ENCODE assay signal across 1 cellular context in the genomic region with DNA sequence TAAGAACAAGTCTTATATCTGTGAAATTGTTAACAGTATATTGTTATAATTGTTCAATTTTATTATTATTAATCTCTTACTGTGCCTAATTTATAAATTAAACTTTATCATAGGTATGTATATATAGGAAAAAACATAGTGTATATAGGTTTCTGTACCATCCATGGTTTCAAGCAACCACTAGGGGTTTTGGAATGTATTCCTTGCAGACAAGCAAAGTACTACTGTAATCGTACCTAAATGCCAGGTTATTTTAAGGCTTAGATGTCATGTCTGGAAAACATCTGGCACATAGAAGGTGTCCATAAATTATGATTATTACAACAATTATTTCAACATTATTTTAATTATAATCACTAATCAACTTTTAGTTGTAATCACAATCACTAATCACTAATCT.
TF ChIP-seq lines count a peak whose summit lies in the region.

No MANE protein-coding gene starts in this region.

TF ChIP-seq in GM12878, 131 proteins besides CTCF, POLR2A, EP300 and RAD21:
- TF ChIP-seq IRF4 (IDR thresholded peaks at IDR 0.05; ENCODE audit: low read depth, low read length) = no peak
- no peak for TF ChIP-seq HDAC6 (IDR thresholded peaks at IDR 0.05; ENCODE audit: unreplicated experiment)
- TF ChIP-seq SUZ12 (IDR thresholded peaks at IDR 0.05; ENCODE audit: unreplicated experiment) = no peak
- TF ChIP-seq MLLT1 (IDR thresholded peaks at IDR 0.05) = no peak
- TF ChIP-seq, protein P1, sequence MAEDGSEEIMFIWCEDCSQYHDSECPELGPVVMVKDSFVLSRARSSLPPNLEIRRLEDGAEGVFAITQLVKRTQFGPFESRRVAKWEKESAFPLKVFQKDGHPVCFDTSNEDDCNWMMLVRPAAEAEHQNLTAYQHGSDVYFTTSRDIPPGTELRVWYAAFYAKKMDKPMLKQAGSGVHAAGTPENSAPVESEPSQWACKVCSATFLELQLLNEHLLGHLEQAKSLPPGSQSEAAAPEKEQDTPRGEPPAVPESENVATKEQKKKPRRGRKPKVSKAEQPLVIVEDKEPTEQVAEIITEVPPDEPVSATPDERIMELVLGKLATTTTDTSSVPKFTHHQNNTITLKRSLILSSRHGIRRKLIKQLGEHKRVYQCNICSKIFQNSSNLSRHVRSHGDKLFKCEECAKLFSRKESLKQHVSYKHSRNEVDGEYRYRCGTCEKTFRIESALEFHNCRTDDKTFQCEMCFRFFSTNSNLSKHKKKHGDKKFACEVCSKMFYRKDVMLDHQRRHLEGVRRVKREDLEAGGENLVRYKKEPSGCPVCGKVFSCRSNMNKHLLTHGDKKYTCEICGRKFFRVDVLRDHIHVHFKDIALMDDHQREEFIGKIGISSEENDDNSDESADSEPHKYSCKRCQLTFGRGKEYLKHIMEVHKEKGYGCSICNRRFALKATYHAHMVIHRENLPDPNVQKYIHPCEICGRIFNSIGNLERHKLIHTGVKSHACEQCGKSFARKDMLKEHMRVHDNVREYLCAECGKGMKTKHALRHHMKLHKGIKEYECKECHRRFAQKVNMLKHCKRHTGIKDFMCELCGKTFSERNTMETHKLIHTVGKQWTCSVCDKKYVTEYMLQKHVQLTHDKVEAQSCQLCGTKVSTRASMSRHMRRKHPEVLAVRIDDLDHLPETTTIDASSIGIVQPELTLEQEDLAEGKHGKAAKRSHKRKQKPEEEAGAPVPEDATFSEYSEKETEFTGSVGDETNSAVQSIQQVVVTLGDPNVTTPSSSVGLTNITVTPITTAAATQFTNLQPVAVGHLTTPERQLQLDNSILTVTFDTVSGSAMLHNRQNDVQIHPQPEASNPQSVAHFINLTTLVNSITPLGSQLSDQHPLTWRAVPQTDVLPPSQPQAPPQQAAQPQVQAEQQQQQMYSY (CRISPR knock-in tag; IDR thresholded peaks at IDR 0.05) = no peak
- TF ChIP-seq MTA3 (IDR thresholded peaks at IDR 0.05; ENCODE audit: borderline replicate concordance, low read length) = no peak
- no peak for TF ChIP-seq SMAD5 (IDR thresholded peaks at IDR 0.05; ENCODE audit: low read depth)
- no peak for TF ChIP-seq STAT3 (IDR thresholded peaks at IDR 0.05; ENCODE audit: low read depth, low read length)
- no peak for TF ChIP-seq CHD4 (IDR thresholded peaks at IDR 0.05)
- no peak for TF ChIP-seq ELK1 (IDR thresholded peaks at IDR 0.05; ENCODE audit: low read depth, low read length)
- TF ChIP-seq EGR1 (IDR thresholded peaks at IDR 0.05; ENCODE audit: borderline replicate concordance in 1 of 2, low read depth in 2 of 2, low read length in 2 of 2) = no peak
- TF ChIP-seq KDM1A (IDR thresholded peaks at IDR 0.05; ENCODE audit: borderline replicate concordance) = no peak
- no peak for TF ChIP-seq ESRRA (IDR thresholded peaks at IDR 0.05; ENCODE audit: low read length)
- no peak for TF ChIP-seq DPF2 (IDR thresholded peaks at IDR 0.05)
TF ChIP-seq in GM12878: peak in this region for 0.
